Comparison of ENCODE assay signal across 8 cellular contexts in genomic region chr11:416757-417621, GRCh38. TPM values are rescaled to one million over a fixed set of nuclear protein-coding genes. Genes with fewer than 3 reads are reported as not detected.
DNase-seq lines count a peak whose midpoint lies in the region; ATAC-seq, FAIRE-seq and TF ChIP-seq lines count a peak whose summit lies in the region.

No MANE protein-coding gene starts in this region.

- peak; percentile 52 for DNase-seq in activated CD4-positive, alpha-beta T cell treated with anti-CD3 and anti-CD28 coated beads for 48 hours
- no peak for DNase-seq in activated CD4-positive, alpha-beta T cell treated with anti-CD3 and anti-CD28 coated beads for 1 hour
- DNase-seq in Panc1 (ENCODE audit: low read depth, low spot score) (no peak), bronchial epithelial cell (ENCODE audit: low read depth) (no peak), lower leg skin (ENCODE audit: low spot score in 2 of 2) (no peak), type B pancreatic cell (ENCODE audit: extremely low spot score, unreplicated experiment) (no peak), SK-N-DZ (ENCODE audit: low spot score) (no peak)

- H3K27me3 Mint-ChIP-seq in type B pancreatic cell, result peaks cover 32% of the 10 kb centered on the region

- peaks cover 42% of the 10 kb centered on the region for H3K4me1 ChIP-seq in Panc1 (ENCODE audit: control insufficient read depth, insufficient read depth, low read length)

- no peaks in the 10 kb centered on the region for H3K27me3 ChIP-seq in Panc1 (ENCODE audit: control insufficient read depth, insufficient read depth, low read length)
- H3K27me3 ChIP-seq in bronchial epithelial cell (ENCODE audit: control insufficient read depth, insufficient read depth, low read length), result no peaks in the 10 kb centered on the region

- intact Hi-C loops in Panc1 (cut with micrococcal nuclease; ENCODE audit: unreplicated experiment), result no loop called here
- intact Hi-C loops in lower leg skin (cut with DNase I; ENCODE audit: low total_unique reads), result no loop called here

- no peak overlapping the region for H3K27ac Mint-ChIP-seq in type B pancreatic cell

- in situ Hi-C loops in Panc1 (cut with HindIII; ENCODE audit: low pct_unique_long_range_greater_than_20kb, low sequenced_read_pairs), result no loop called here

- peak overlapping the region; percentile 54 for H3K4me3 Mint-ChIP-seq in type B pancreatic cell

- no TSS peak for BruUV-seq in Panc1 (replicated peaks; lab: Mats Ljungman, UMichigan)

- peak overlapping the region; percentile 68 for H3K27ac ChIP-seq in Panc1 (ENCODE audit: low read length)

- POLR2A ChIA-PET in Panc1 (lab: Charles Lee), result interaction anchor here (0.6 kb wide), 1 partner anchor 11 kb away, joined by 5 read pairs; no protein-coding TSS in a partner anchor

- 1 to 7% methylated on average over 5 to 41 of the region's 97 CpGs for WGBS in lower leg skin, 2 donors

- no peaks in the 10 kb centered on the region for H3K9me3 Mint-ChIP-seq in type B pancreatic cell

- H3K4me3 ChIP-seq in Panc1 (ENCODE audit: low read depth in 2 of 2, low read length in 2 of 2), result peak overlapping the region; percentile 41 to 63
- H3K4me3 ChIP-seq in bronchial epithelial cell (ENCODE audit: low read depth, low read length), result peak overlapping the region; percentile 61
- H3K4me3 ChIP-seq in lower leg skin (ENCODE audit: low read depth, poor library complexity, severe bottlenecking), result peak overlapping the region; percentile 52

- peaks cover 8% of the 10 kb centered on the region for H3K4me1 Mint-ChIP-seq in type B pancreatic cell (ENCODE audit: unreplicated experiment)

- H3K36me3 Mint-ChIP-seq in type B pancreatic cell, result no peaks in the 10 kb centered on the region

- TF ChIP-seq CTCF in Panc1 (IDR thresholded peaks at IDR 0.05), result no peak
- no peak for TF ChIP-seq CTCF in bronchial epithelial cell (IDR thresholded peaks at IDR 0.05; ENCODE audit: insufficient read depth, low read length, severe bottlenecking)
- TF ChIP-seq CTCF in lower leg skin (IDR thresholded peaks at IDR 0.05), result no peak
- no peak for TF ChIP-seq CTCF in type B pancreatic cell (conservative IDR thresholded peaks at IDR 0.05)

- no peak for FAIRE-seq in bronchial epithelial cell (lab: Jason Lieb, UNC)

- TF ChIP-seq POLR2A in lower leg skin (IDR thresholded peaks at IDR 0.05), result no peak

- H3K9me3 ChIP-seq in Panc1 (ENCODE audit: control insufficient read depth, insufficient read depth, low read depth, low read length), result no peaks in the 10 kb centered on the region

- CTCF ChIA-PET in Panc1 (lab: Charles Lee), result interaction anchor here (0.5 to 3.1 kb wide), 2 partner anchors 31 to 44 kb away, joined by 3 to 15 read pairs; no protein-coding TSS in a partner anchor

- ATAC-seq in Panc1, result peak; percentile 43
- no peak for ATAC-seq in HG02763 (IDR thresholded peaks at IDR 0.05; ENCODE audit: unreplicated experiment)

- H3K36me3 ChIP-seq in Panc1 (ENCODE audit: control insufficient read depth, insufficient read depth, low read length) (no peaks in the 10 kb centered on the region), bronchial epithelial cell (ENCODE audit: control insufficient read depth, insufficient read depth, low read length) (no peaks in the 10 kb centered on the region)

RNA-seq across cellular contexts. Expression of gene SIGIRR, which starts 2.2 kb away (rescaled TPM):
- total RNA-seq in Panc1 (2021; ENCODE audit: unreplicated experiment) (183 TPM), bronchial epithelial cell (15.9 and 24.7 TPM in 2 replicates), lower leg skin (10 to 100 TPM; 15.1 to 23.2 (median 19.0) TPM), type B pancreatic cell (ENCODE audit: low replicate concordance) (36.2 and 44.0 TPM in 2 replicates)
- 313 TPM for polyA plus RNA-seq in Panc1 (2012; ENCODE audit: insufficient read length)
- 27.0 and 30.5 TPM in 2 replicates for polyA plus RNA-seq in SK-N-DZ (2014; cell fraction: cytosol; rRNA removed)
- 46.1 and 50.0 TPM in 2 replicates for polyA plus RNA-seq in SK-N-DZ (2014; cell fraction: nucleus; rRNA removed)

RNA-seq across cellular contexts. Expression of gene PKP3, which starts 23.0 kb away (rescaled TPM):
- total RNA-seq in Panc1 (2021; ENCODE audit: unreplicated experiment) (36.8 TPM), bronchial epithelial cell (231 and 328 TPM in 2 replicates), lower leg skin (100 to 1,000 TPM; 612 to 880 (median 754) TPM), type B pancreatic cell (ENCODE audit: low replicate concordance) (51.6 and 156 TPM in 2 replicates)
- 38.8 TPM for polyA plus RNA-seq in Panc1 (2012; ENCODE audit: insufficient read length)
- 1.7 and 3.2 TPM in 2 replicates for polyA plus RNA-seq in SK-N-DZ (2014; cell fraction: cytosol; rRNA removed)
- 9.4 and 10.9 TPM in 2 replicates for polyA plus RNA-seq in SK-N-DZ (2014; cell fraction: nucleus; rRNA removed)

RNA-seq across cellular contexts. Expression of gene ANO9, which starts 24.8 kb away (rescaled TPM):
- total RNA-seq in Panc1 (2021; ENCODE audit: unreplicated experiment) (61.4 TPM), bronchial epithelial cell (7.4 and 9.2 TPM in 2 replicates), lower leg skin (100 to 1,000 TPM in 2 of 4 donors, 10 to 100 TPM in 2; 55.7 to 116 (median 92.1) TPM), type B pancreatic cell (ENCODE audit: low replicate concordance) (25.3 and 66.6 TPM in 2 replicates)
- polyA plus RNA-seq in Panc1 (2012; ENCODE audit: insufficient read length), result 56.7 TPM
- polyA plus RNA-seq in SK-N-DZ (2014; cell fraction: cytosol; rRNA removed), result 0.06 TPM in 1 of 2 replicates, not detected in the other
- polyA plus RNA-seq in SK-N-DZ (2014; cell fraction: nucleus; rRNA removed), result 3.1 and 5.7 TPM in 2 replicates

RNA-seq across cellular contexts. Expression of gene PTDSS2, which starts 33.1 kb away (rescaled TPM):
- 103 TPM for total RNA-seq in Panc1 (2021; ENCODE audit: unreplicated experiment)
- 165 TPM for polyA plus RNA-seq in Panc1 (2012; ENCODE audit: insufficient read length)
- total RNA-seq in bronchial epithelial cell, result 26.3 and 29.4 TPM in 2 replicates
- total RNA-seq in lower leg skin, result 100 to 1,000 TPM in 1 of 4 donors, 10 to 100 TPM in 3; 35.0 to 108 (median 38.7) TPM
- total RNA-seq in type B pancreatic cell (ENCODE audit: low replicate concordance), result 33.6 and 46.9 TPM in 2 replicates
- 30.7 and 43.2 TPM in 2 replicates for polyA plus RNA-seq in SK-N-DZ (2014; cell fraction: cytosol; rRNA removed)
- 199 and 249 TPM in 2 replicates for polyA plus RNA-seq in SK-N-DZ (2014; cell fraction: nucleus; rRNA removed)

RNA-seq across cellular contexts. Expression of gene B4GALNT4, which starts 47.7 kb away (rescaled TPM):
- total RNA-seq in Panc1 (2021; ENCODE audit: unreplicated experiment), result 122 TPM
- 259 TPM for polyA plus RNA-seq in Panc1 (2012; ENCODE audit: insufficient read length)
- 10.8 and 11.4 TPM in 2 replicates for total RNA-seq in bronchial epithelial cell
- total RNA-seq in lower leg skin, result 10 to 100 TPM in 1 of 4 donors, 1 to 10 TPM in 3; 1.8 to 20.0 (median 5.0) TPM
- 95.0 and 185 TPM in 2 replicates for total RNA-seq in type B pancreatic cell (ENCODE audit: low replicate concordance)
- polyA plus RNA-seq in SK-N-DZ (2014; cell fraction: cytosol; rRNA removed), result 98.6 and 101 TPM in 2 replicates
- polyA plus RNA-seq in SK-N-DZ (2014; cell fraction: nucleus; rRNA removed), result 768 and 918 TPM in 2 replicates
